ENCODE assay signal across 8 cellular contexts in genomic region chr11:77473801-77474508, GRCh38. TPM values are rescaled to one million over a fixed set of nuclear protein-coding genes. Genes with fewer than 3 reads are reported as not detected.
DNase-seq lines count a peak whose midpoint lies in the region; ATAC-seq and TF ChIP-seq lines count a peak whose summit lies in the region.

PAK1 (minus strand) TSS chr11:77474094; CDS start chr11:77392520, 81,574 bp downstream.

- H3K9me3 ChIP-seq in NT2/D1 (ENCODE audit: insufficient read depth, low read length), result no peaks in the 10 kb centered on the region
- H3K9me3 ChIP-seq in mucosa of descending colon, result no peaks in the 10 kb centered on the region

- H3K27ac ChIP-seq in epithelial cell of prostate, result peak within 1 kb of the TSS; percentile 45

- H3K4me3 ChIP-seq in NT2/D1 (ENCODE audit: insufficient read length, low read depth), result peak within 1 kb of the TSS; percentile 73
- H3K4me3 ChIP-seq in mucosa of descending colon, result peak within 1 kb of the TSS; percentile 51

- no peak for TF ChIP-seq CTCF in GM20000 (IDR thresholded peaks at IDR 0.05; ENCODE audit: extremely low read depth, missing control alignments)
- no peak for TF ChIP-seq CTCF in mucosa of descending colon (IDR thresholded peaks at IDR 0.05)

- DNase-seq in CMK (ENCODE audit: low read depth) (peak; percentile 76), GM20000 (ENCODE audit: low spot score) (peak; percentile 93), HT1080 (ENCODE audit: low read depth) (peak; percentile 72), NT2/D1 (ENCODE audit: low read depth, low spot score) (peak; percentile 86), activated T-cell treated with anti-CD3 and anti-CD28 coated beads for 24 hours (ENCODE audit: low read depth) (peak; percentile 78), epithelial cell of prostate (ENCODE audit: low read depth, low spot score) (peak; percentile 62), mucosa of descending colon (peak; percentile 92 to 95 (median 95))
- peak; percentile 73 to 74 for DNase-seq in stimulated activated CD8-positive, alpha-beta memory T cell treated with anti-CD3 and anti-CD28 coated beads, Interleukin-2, amount 100 ng/mL, for 48 hours (ENCODE audit: low read depth in 2 of 2)

- H3K9ac ChIP-seq in NT2/D1 (ENCODE audit: insufficient read length, low read depth), result peak within 1 kb of the TSS; percentile 91

- H3K27me3 ChIP-seq in NT2/D1 (ENCODE audit: insufficient read depth, insufficient read length), result no peaks in the 10 kb centered on the region

- H3K4me1 ChIP-seq in NT2/D1 (ENCODE audit: insufficient read depth, insufficient read length) (no peaks in the 10 kb centered on the region), mucosa of descending colon (ENCODE audit: low read depth) (peaks cover 27% of the 10 kb centered on the region)

- intact Hi-C loops in mucosa of descending colon (cut with DNase I, micrococcal nuclease), result loop anchor here in 1 of 2 donors (10.0 kb wide), 1 partner anchor 71 kb away; no protein-coding TSS in a partner anchor

- ATAC-seq in mucosa of descending colon, result peak; percentile 81

- H3K36me3 ChIP-seq in NT2/D1 (ENCODE audit: insufficient read depth, insufficient read length, low read length) (no peaks in the 10 kb centered on the region), mucosa of descending colon (ENCODE audit: low read depth) (no peaks in the 10 kb centered on the region)

RNA-seq across cellular contexts. Expression of gene PAK1, which starts in this region (rescaled TPM):
- total RNA-seq in HT1080 (2014; rRNA removed; shearing (Covaris generic)), result 53.9 and 66.1 TPM in 2 replicates
- 38.8 and 41.4 TPM in 2 replicates for polyA plus RNA-seq in HT1080 (2015; cell fraction: cytosol; rRNA removed)
- 63.3 and 65.7 TPM in 2 replicates for polyA plus RNA-seq in HT1080 (2015; cell fraction: nucleus; rRNA removed)
- total RNA-seq in mucosa of descending colon, result 100 to 1,000 TPM in 2 of 3 donors, 10 to 100 TPM in 1; 73.5 to 125 (median 116) TPM

Comparison
In these comparisons a context has a peak if more than half of its experiments do, and no peak if none do; other contexts are left out.
1. Peak in every context shown above with its lines: DNase-seq, ATAC-seq, H3K4me3 ChIP-seq and H3K27ac ChIP-seq.